14 cellular contexts compared by ENCODE assay signal in genomic region chr7:37817219-37817618, GRCh38.
DNase-seq lines count a peak whose midpoint lies in the region; ATAC-seq, FAIRE-seq and TF ChIP-seq lines count a peak whose summit lies in the region.
"Had no signal": no experiment of that assay in that cellular context is flagged by ENCODE, and none has a peak within 500 bp of the region (broad histone marks: within the 10 kb centered on the region; RNA-seq: fewer than 3 reads in every experiment).

No MANE protein-coding gene starts in this region.

- H3K4me3 ChIP-seq in GM12865 (ENCODE audit: low read depth, low read length): no peak overlapping the region
- H3K4me3 ChIP-seq: SJCRH30 had no signal

- DNase-seq in GM12865 (ENCODE audit: low read depth): peak; percentile 19
- DNase-seq in GM18507 (ENCODE audit: extremely low spot score, insufficient read length, low read depth): no peak
- peak; percentile 11 for DNase-seq in NCI-H128 (lab: John Stamatoyannopoulos, UW; ENCODE audit: unreplicated experiment)
- DNase-seq in NOMO-1 treated with dmso at 0.1 percent for 144 hours (lab: John Stamatoyannopoulos, UW; ENCODE audit: unreplicated experiment): peak; percentile 7
- no peak for DNase-seq in activated gamma-delta T cell treated with Interleukin-2 at 50 U/mL for 16 hours
- DNase-seq in NCI-H2081 (lab: John Stamatoyannopoulos, UW): no peak
- DNase-seq: ACHN; CD4-positive, CD25-positive, alpha-beta regulatory T cell; NCI-H1694; RPMI8226; T-helper 17 cell had no signal

- ATAC-seq in HG03095 (IDR thresholded peaks at IDR 0.05; ENCODE audit: unreplicated experiment): no peak
- ATAC-seq: T-helper 17 cell had no signal

- FAIRE-seq in GM18507 (lab: Jason Lieb, UNC): peak; percentile 78
- FAIRE-seq: H1 had no signal

- TF ChIP-seq CTCF in GM12865 (IDR thresholded peaks at IDR 0.05; ENCODE audit: insufficient read depth, low read depth, low read length, missing control alignments): no peak

Comparison
In these comparisons a context has a peak if more than half of its experiments do, and no peak if none do; other contexts are left out.
1. DNase-seq: peak in GM12865 (single experiment), NCI-H128 (single experiment) and NOMO-1 treated with dmso at 0.1 percent for 144 hours (single experiment); none in GM18507 (single experiment), activated gamma-delta T cell treated with Interleukin-2 at 50 U/mL for 16 hours (single experiment) and NCI-H2081 (0 of 2).